In genomic region chr15:40564591-40565332, GRCh38 we compare ENCODE assay signal across 1 cellular context.
TF ChIP-seq lines count a peak whose summit lies in the region.

Gene CCDC32 (minus strand): TSS chr15:40565042. CDS start chr15:40563015, 2,027 bp downstream.

TF ChIP-seq in HepG2, 621 proteins besides CTCF, POLR2A, EP300 and RAD21 (continued from another document and continues in another):
- peak; percentile 96 for TF ChIP-seq USF2 (IDR thresholded peaks at IDR 0.05; ENCODE audit: low read depth, low read length)
- TF ChIP-seq USF2 (CRISPR knock-in tag; IDR thresholded peaks at IDR 0.05; ENCODE audit: borderline replicate concordance), result peak; percentile 98; the same call in 1 of the 2 replicates
- TF ChIP-seq WIZ (CRISPR knock-in tag; IDR thresholded peaks at IDR 0.05), result no peak
- TF ChIP-seq ZIK1 (CRISPR knock-in tag; IDR thresholded peaks at IDR 0.05; ENCODE audit: borderline replicate concordance, low read depth), result no peak
- no peak for TF ChIP-seq MEIS2 (CRISPR knock-in tag; IDR thresholded peaks at IDR 0.05)
- peak; percentile 91 for TF ChIP-seq RAD51 (IDR thresholded peaks at IDR 0.05; ENCODE audit: borderline replicate concordance)
- TF ChIP-seq ZNF430 (CRISPR knock-in tag; IDR thresholded peaks at IDR 0.05), result no peak
- TF ChIP-seq TGIF2 (CRISPR knock-in tag; IDR thresholded peaks at IDR 0.05), result peak; percentile 40; the same call in 1 of the 2 replicates
- no peak for TF ChIP-seq ZNF770 (CRISPR knock-in tag; IDR thresholded peaks at IDR 0.05)
- no peak for TF ChIP-seq ZBTB1 (CRISPR knock-in tag; IDR thresholded peaks at IDR 0.05; ENCODE audit: borderline replicate concordance)
- no peak for TF ChIP-seq SRF (IDR thresholded peaks at IDR 0.05; ENCODE audit: low read depth, low read length)
- TF ChIP-seq CENPT (CRISPR knock-in tag; IDR thresholded peaks at IDR 0.05; ENCODE audit: low read depth), result no peak
- TF ChIP-seq PRDM4 (CRISPR knock-in tag; IDR thresholded peaks at IDR 0.05; ENCODE audit: borderline replicate concordance), result no peak
- TF ChIP-seq ASH2L (IDR thresholded peaks at IDR 0.05; ENCODE audit: insufficient read length, low read depth, low read length), result peak; percentile 74
- TF ChIP-seq ZNF34 (CRISPR knock-in tag; IDR thresholded peaks at IDR 0.05; ENCODE audit: borderline replicate concordance), result no peak
- TF ChIP-seq ZNF563 (CRISPR knock-in tag; IDR thresholded peaks at IDR 0.05), result peak; percentile 60; the same call in 1 of the 2 replicates
- TF ChIP-seq HOXA7 (CRISPR knock-in tag; IDR thresholded peaks at IDR 0.05), result no peak
- TF ChIP-seq ZNF652 (CRISPR knock-in tag; IDR thresholded peaks at IDR 0.05; ENCODE audit: borderline replicate concordance, low read depth), result no peak
- TF ChIP-seq PAWR (CRISPR knock-in tag; IDR thresholded peaks at IDR 0.05; ENCODE audit: borderline replicate concordance), result no peak
- TF ChIP-seq HNF4G (IDR thresholded peaks at IDR 0.05; ENCODE audit: borderline replicate concordance, low read depth, low read length), result no peak
- TF ChIP-seq HNF4G (CRISPR knock-in tag; IDR thresholded peaks at IDR 0.05; ENCODE audit: borderline replicate concordance, low read depth), result no peak
- TF ChIP-seq TIGD3 (CRISPR knock-in tag; IDR thresholded peaks at IDR 0.05; ENCODE audit: borderline replicate concordance), result no peak
- TF ChIP-seq BRD4 (CRISPR knock-in tag; IDR thresholded peaks at IDR 0.05), result no peak
- TF ChIP-seq ZNF83 (CRISPR knock-in tag; IDR thresholded peaks at IDR 0.05; ENCODE audit: borderline replicate concordance), result no peak
- no peak for TF ChIP-seq MTF1 (CRISPR knock-in tag; IDR thresholded peaks at IDR 0.05)
- TF ChIP-seq ZNF251 (CRISPR knock-in tag; IDR thresholded peaks at IDR 0.05), result no peak
- peak; percentile 54; the same call in 1 of the 2 replicates for TF ChIP-seq TFDP1 (CRISPR knock-in tag; IDR thresholded peaks at IDR 0.05; ENCODE audit: borderline replicate concordance)
- TF ChIP-seq RFXAP (CRISPR knock-in tag; IDR thresholded peaks at IDR 0.05; ENCODE audit: borderline replicate concordance), result peak; percentile 89
- TF ChIP-seq MYC (CRISPR knock-in tag; IDR thresholded peaks at IDR 0.05; ENCODE audit: borderline replicate concordance), result peak; percentile 48
- no peak for TF ChIP-seq ZHX2 (IDR thresholded peaks at IDR 0.05; ENCODE audit: low read depth)
- TF ChIP-seq ZHX2 (CRISPR knock-in tag; IDR thresholded peaks at IDR 0.05; ENCODE audit: borderline replicate concordance), result no peak
- TF ChIP-seq ZNF235 (CRISPR knock-in tag; IDR thresholded peaks at IDR 0.05; ENCODE audit: borderline replicate concordance), result peak; percentile 68; the same call in 1 of the 2 replicates
- 0 out of 2 replicates have a peak, but pooled peaks have one; percentile 46 for TF ChIP-seq MAZ (IDR thresholded peaks at IDR 0.05; ENCODE audit: borderline replicate concordance, low read depth, low read length)
- TF ChIP-seq MAZ (CRISPR knock-in tag; IDR thresholded peaks at IDR 0.05; ENCODE audit: low read depth), result peak; percentile 47
- TF ChIP-seq CSRNP2 (CRISPR knock-in tag; conservative IDR thresholded peaks at IDR 0.05; ENCODE audit: low read depth), result no peak
- TF ChIP-seq SIX4 (CRISPR knock-in tag; IDR thresholded peaks at IDR 0.05), result no peak
- TF ChIP-seq PHF21A (CRISPR knock-in tag; IDR thresholded peaks at IDR 0.05), result peak; percentile 71
- no peak for TF ChIP-seq ZBTB7B (CRISPR knock-in tag; IDR thresholded peaks at IDR 0.05)
- no peak for TF ChIP-seq ZNF280B (CRISPR knock-in tag; IDR thresholded peaks at IDR 0.05; ENCODE audit: borderline replicate concordance)
- 0 out of 2 replicates have a peak, but pooled peaks have one; percentile 72 for TF ChIP-seq ZNF530 (CRISPR knock-in tag; IDR thresholded peaks at IDR 0.05; ENCODE audit: low read depth)
- no peak for TF ChIP-seq MZF1 (CRISPR knock-in tag; IDR thresholded peaks at IDR 0.05; ENCODE audit: borderline replicate concordance)
- no peak for TF ChIP-seq NPAS2 (CRISPR knock-in tag; IDR thresholded peaks at IDR 0.05; ENCODE audit: borderline replicate concordance)
- no peak for TF ChIP-seq ZUFSP (CRISPR knock-in tag; IDR thresholded peaks at IDR 0.05; ENCODE audit: borderline replicate concordance)
